Comparison of ENCODE assay signal across 8 cellular contexts in the genomic region with DNA sequence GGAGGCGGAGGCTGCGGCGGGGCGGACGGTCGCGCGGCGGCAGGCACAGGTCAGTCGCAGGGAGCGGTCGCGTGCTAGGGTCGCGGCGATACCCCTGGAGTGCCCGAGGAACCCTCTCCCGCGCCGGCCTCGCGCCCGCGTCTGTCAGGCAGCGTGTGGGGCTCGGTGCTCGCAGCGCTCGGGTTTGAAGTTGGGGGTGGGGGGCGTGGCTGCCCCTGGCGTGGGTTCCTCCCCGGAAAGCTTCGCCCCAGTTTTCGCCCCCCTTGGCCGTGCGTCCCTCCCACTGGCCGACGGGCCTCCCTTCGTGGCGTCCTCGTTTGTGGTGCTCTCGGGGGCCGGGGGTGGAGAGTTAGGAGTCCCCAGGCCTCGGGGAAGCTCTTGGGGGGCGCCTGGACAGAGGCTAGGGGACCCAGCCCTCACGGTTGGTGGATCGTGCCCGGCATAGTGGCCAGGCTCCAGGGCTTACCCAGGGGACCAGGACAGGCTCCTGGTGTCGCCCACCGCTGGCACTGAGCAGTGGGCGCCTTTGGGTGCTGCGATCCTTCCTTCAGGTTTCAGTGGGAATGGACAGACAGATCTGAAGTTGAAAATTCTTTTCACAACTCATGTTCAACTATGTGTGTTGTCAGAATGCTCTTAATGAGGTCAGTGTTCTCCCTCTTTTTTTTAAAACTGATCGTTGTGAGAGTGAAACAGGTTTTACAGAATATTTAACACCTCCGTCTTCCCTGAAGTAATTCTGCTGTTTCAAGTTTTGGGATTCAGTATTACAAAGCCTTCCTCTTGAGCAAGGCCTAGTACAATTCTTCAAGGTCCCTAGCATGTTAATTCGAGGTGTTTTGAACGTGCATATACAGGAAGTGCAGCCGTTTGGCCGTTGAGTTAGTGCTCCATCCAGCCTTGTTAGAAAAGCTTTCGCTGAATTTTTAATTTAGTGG. TPM values are rescaled to one million over a fixed set of nuclear protein-coding genes. Genes with fewer than 3 reads are reported as not detected.
DNase-seq lines count a peak whose midpoint lies in the region; ATAC-seq and TF ChIP-seq lines count a peak whose summit lies in the region.

No MANE protein-coding gene starts in this region.

- WGBS in H9 (ENCODE audit: extremely low coverage, insufficient read length, low lambda C conversion rate) = no CpG with 5 or more reads among the region's 59 CpGs
- 0 to 1% (median 0%) methylated on average over 52 to 59 of the region's 59 CpGs for WGBS in psoas muscle, 3 donors

- H3K9ac ChIP-seq in H9 (ENCODE audit: extremely low read depth, insufficient read length, low read length) = peak overlapping the region; percentile 91

- no peak overlapping the region for H4K8ac ChIP-seq in H9 (replicated peaks; ENCODE audit: insufficient read length, low read depth, low read length)

- peaks cover 3 to 10% (median 8%) of the 10 kb centered on the region in 3 experiments for H3K36me3 Mint-ChIP-seq in H9 (ENCODE audit: insufficient read depth in 1 of 3, low read depth in 3 of 3)
- peaks cover 41% of the 10 kb centered on the region for H3K36me3 Mint-ChIP-seq in activated T-cell treated with anti-CD3 and anti-CD28 coated beads, Interleukin-2, amount 50 U/mL, for 24 hours (ENCODE audit: low read depth)

- H3T11ph ChIP-seq in H9 (ENCODE audit: low read length) = no peak overlapping the region

- TF ChIP-seq CTCF in H9 (conservative IDR thresholded peaks at IDR 0.05) (no peak), fibroblast of villous mesenchyme (IDR thresholded peaks at IDR 0.05; ENCODE audit: insufficient read depth, low read depth, low read length) (no peak), psoas muscle (IDR thresholded peaks at IDR 0.05) (no peak)

- no peak overlapping the region for H3K18ac ChIP-seq in H9 (ENCODE audit: insufficient read length, low read depth, low read length)

- peak overlapping the region; percentile 91 for H3K4me2 ChIP-seq in H9 (ENCODE audit: insufficient read depth, insufficient read length, low read length)

- no peak overlapping the region for H2BK15ac ChIP-seq in H9 (ENCODE audit: low read depth, low read length)

- H3K4me3 Mint-ChIP-seq in H9 = peak overlapping the region; percentile 80 to 81
- peak overlapping the region; percentile 89 for H3K4me3 Mint-ChIP-seq in activated T-cell treated with anti-CD3 and anti-CD28 coated beads, Interleukin-2, amount 50 U/mL, for 24 hours

- peaks cover 2% of the 10 kb centered on the region; the same call in 1 of the 2 replicates for H3K27me3 Mint-ChIP-seq in H9 (ENCODE audit: low read depth)
- H3K27me3 Mint-ChIP-seq in activated T-cell treated with anti-CD3 and anti-CD28 coated beads, Interleukin-2, amount 50 U/mL, for 24 hours = peaks cover 16% of the 10 kb centered on the region

- H2BK5ac ChIP-seq in H9 (ENCODE audit: insufficient read length, low read length) = no peak overlapping the region

- no peak overlapping the region for H3K27ac ChIP-seq in H9 (ENCODE audit: insufficient read length, low read depth, low read length)
- H3K27ac ChIP-seq in psoas muscle = peak overlapping the region; percentile 87

- no peak for ATAC-seq in psoas muscle

- no peak overlapping the region for H4K5ac ChIP-seq in H9 (ENCODE audit: insufficient read length, low read depth, low read length)

- H2BK20ac ChIP-seq in H9 (ENCODE audit: low read depth, low read length, poor library complexity, severe bottlenecking) = no peak overlapping the region

- H4K20me1 ChIP-seq in H9 (ENCODE audit: control insufficient read depth, insufficient read depth, insufficient read length) = no peaks in the 10 kb centered on the region

- H3K9me3 ChIP-seq in H9 (ENCODE audit: control insufficient read depth, low read depth, low read length) = no peaks in the 10 kb centered on the region
- no peaks in the 10 kb centered on the region for H3K9me3 ChIP-seq in psoas muscle

- no peak overlapping the region for H4K91ac ChIP-seq in H9 (ENCODE audit: insufficient read length, low read depth, low read length)

- H3K56ac ChIP-seq in H9 (ENCODE audit: insufficient read length, low read depth, low read length) = no peak overlapping the region

- DNase-seq in DMS 273 (lab: John Stamatoyannopoulos, UW; ENCODE audit: unreplicated experiment) = peak; percentile 57
- DNase-seq in DMS 273 treated with DMSO at 0.1 percent for 48 hours (lab: John Stamatoyannopoulos, UW) = no peak
- DNase-seq in H9 = no peak
- peak; percentile 42 for DNase-seq in NCI-H2227 (lab: John Stamatoyannopoulos, UW; ENCODE audit: unreplicated experiment)
- DNase-seq in activated T-cell treated with anti-CD3 and anti-CD28 coated beads, Interleukin-2, amount 50 U/mL, for 24 hours = no peak
- DNase-seq in fibroblast of villous mesenchyme (ENCODE audit: low read depth) = peak; percentile 55
- DNase-seq in psoas muscle = no peak
- no peak for DNase-seq in NCI-H1048 (lab: John Stamatoyannopoulos, UW)

- H3K4me1 ChIP-seq in H9 (ENCODE audit: insufficient read depth, low read length) (0 out of 2 replicates have a peak, but pooled peaks cover 3% of the 10 kb centered on the region), psoas muscle (peaks cover 6% of the 10 kb centered on the region)

- peaks cover 0 to 18% of the 10 kb centered on the region in 2 donors for H3K36me3 ChIP-seq in psoas muscle (ENCODE audit: insufficient read depth in 1 of 2, low read depth in 1 of 2)

- peak overlapping the region; percentile 91 for H3K14ac ChIP-seq in H9 (ENCODE audit: insufficient read depth, low read length)

- peaks cover 4% of the 10 kb centered on the region; the same call in 1 of the 2 replicates for H3K79me2 ChIP-seq in H9 (ENCODE audit: insufficient read depth, low read length)

- no peak overlapping the region for H2BK120ac ChIP-seq in H9 (ENCODE audit: low read depth, low read length, poor library complexity, severe bottlenecking)

- H3K4me1 Mint-ChIP-seq in H9 = peaks cover 13% of the 10 kb centered on the region in 2 experiments
- H3K4me1 Mint-ChIP-seq in activated T-cell treated with anti-CD3 and anti-CD28 coated beads, Interleukin-2, amount 50 U/mL, for 24 hours (ENCODE audit: low read depth) = peaks cover 37% of the 10 kb centered on the region

- H3K4ac ChIP-seq in H9 (ENCODE audit: low read depth, low read length) = no peak overlapping the region

- no peak overlapping the region for H3K23ac ChIP-seq in H9 (ENCODE audit: insufficient read length, low read depth, low read length)

- H2BK12ac ChIP-seq in H9 (ENCODE audit: insufficient read length, low read depth, low read length) = no peak overlapping the region

- peaks cover 5% of the 10 kb centered on the region for H3K79me1 ChIP-seq in H9 (ENCODE audit: insufficient read depth, low read depth, low read length, poor library complexity, severe bottlenecking)

- no peak overlapping the region for H2AFZ ChIP-seq in H9 (ENCODE audit: low read length)

- peak overlapping the region; percentile 85 for H3K4me3 ChIP-seq in fibroblast of villous mesenchyme (ENCODE audit: low read depth, low read length)
- H3K4me3 ChIP-seq in psoas muscle = peak overlapping the region; percentile 87

- intact Hi-C loops in psoas muscle (cut with DNase I) = loop anchor here in 1 of 2 donors (5.0 kb wide), 2 partner anchors 36 to 139 kb away; no protein-coding TSS in a partner anchor

- peaks cover 15% of the 10 kb centered on the region for H3K23me2 ChIP-seq in H9 (ENCODE audit: insufficient read length, low read depth, low read length, poor library complexity, severe bottlenecking)

- no peak overlapping the region for H2AK5ac ChIP-seq in H9 (ENCODE audit: insufficient read length, low read length)

- H3K27ac Mint-ChIP-seq in H9 = peak overlapping the region in 2 of 3 experiments; percentile 42 to 74; a peak in 4 of 7 replicates
- peak overlapping the region; percentile 95 for H3K27ac Mint-ChIP-seq in activated T-cell treated with anti-CD3 and anti-CD28 coated beads, Interleukin-2, amount 50 U/mL, for 24 hours

- H3K9me3 Mint-ChIP-seq in H9 = no peaks in the 10 kb centered on the region
- H3K9me3 Mint-ChIP-seq in activated T-cell treated with anti-CD3 and anti-CD28 coated beads, Interleukin-2, amount 50 U/mL, for 24 hours = no peaks in the 10 kb centered on the region

- H3K27me3 ChIP-seq in H9 (ENCODE audit: insufficient read depth, low read length) = no peaks in the 10 kb centered on the region
- H3K27me3 ChIP-seq in psoas muscle (ENCODE audit: insufficient read depth in 3 of 3, low read length in 2 of 3) = no peaks in the 10 kb centered on the region

RNA-seq across cellular contexts. Expression of a gene that starts 0.6 kb away (rescaled TPM):
- total RNA-seq in H9 (2021) (49.6 and 51.0 TPM in 2 replicates), fibroblast of villous mesenchyme (69.3 and 76.4 TPM in 2 replicates), psoas muscle (10 to 100 TPM; 28.7 to 42.6 (median 39.6) TPM)
- polyA plus RNA-seq in psoas muscle = 10 to 100 TPM; 32.7 to 85.0 (median 32.8) TPM

Comparison
In these comparisons a context has a peak if more than half of its experiments do, and no peak if none do; other contexts are left out.
1. DNase-seq: peak in DMS 273 (single experiment), NCI-H2227 (single experiment) and fibroblast of villous mesenchyme (single experiment); none in DMS 273 treated with DMSO at 0.1 percent for 48 hours (single experiment), H9 (single experiment), activated T-cell treated with anti-CD3 and anti-CD28 coated beads, Interleukin-2, amount 50 U/mL, for 24 hours (single experiment), psoas muscle (0 of 2) and NCI-H1048 (single experiment).